Comparison of ENCODE assay signal across 20 cellular contexts in genomic region chr2:204850576-204850975, GRCh38.
DNase-seq lines count a peak whose midpoint lies in the region; ATAC-seq and TF ChIP-seq lines count a peak whose summit lies in the region.
"Had no signal": no experiment of that assay in that cellular context is flagged by ENCODE, and none has a peak within 500 bp of the region (broad histone marks: within the 10 kb centered on the region; RNA-seq: fewer than 3 reads in every experiment).

No MANE protein-coding gene starts in this region.

- no peak overlapping the region for H3K4me3 Mint-ChIP-seq in CD4-positive, alpha-beta memory T cell
- H3K4me3 Mint-ChIP-seq: B cell, CD14-positive monocyte, H9, HFFc6, T-helper 17 cell had no signal

- no peak overlapping the region for H4K8ac ChIP-seq in mesendoderm (ENCODE audit: low read depth, low read length)

- H3K27ac ChIP-seq in mesendoderm (ENCODE audit: low read depth, low read length), result no peak overlapping the region
- H3K27ac ChIP-seq in CD4-positive, alpha-beta memory T cell (ENCODE audit: low read depth, low read length), result no peak overlapping the region
- H3K27ac ChIP-seq: SK-N-MC had no signal

- H3K4me3 ChIP-seq in epithelial cell of esophagus (ENCODE audit: low read length), result no peak overlapping the region
- no peak overlapping the region for H3K4me3 ChIP-seq in mesendoderm (ENCODE audit: low read length)
- no peak overlapping the region for H3K4me3 ChIP-seq in CD4-positive, alpha-beta memory T cell (ENCODE audit: low read length in 2 of 2)
- H3K4me3 ChIP-seq: K562, SK-N-MC had no signal

- H3K4me1 ChIP-seq in mesendoderm (ENCODE audit: control insufficient read depth, low read depth, low read length), result no peaks in the 10 kb centered on the region
- H3K4me1 ChIP-seq in CD4-positive, alpha-beta memory T cell (ENCODE audit: insufficient read depth, low read length), result no peaks in the 10 kb centered on the region

- no peak overlapping the region for H3K4ac ChIP-seq in mesendoderm (ENCODE audit: low read depth, low read length)

- peaks cover 0 to 3% (median 0%) of the 10 kb centered on the region in 8 donors for H3K9me3 Mint-ChIP-seq in CD4-positive, alpha-beta memory T cell
- H3K9me3 Mint-ChIP-seq: H9, HFFc6 had no signal

- H3K9ac ChIP-seq in mesendoderm (ENCODE audit: low read length), result no peak overlapping the region

- H3K79me2 ChIP-seq in mesendoderm (ENCODE audit: control insufficient read depth, insufficient read depth, low read length), result no peaks in the 10 kb centered on the region

- H3K27me3 Mint-ChIP-seq in CD4-positive, alpha-beta memory T cell, result peaks cover 7 to 8% of the 10 kb centered on the region in 2 donors
- H3K27me3 Mint-ChIP-seq: B cell, T-helper 17 cell had no signal

- no peak overlapping the region for H3K18ac ChIP-seq in mesendoderm (ENCODE audit: low read length)

- ATAC-seq in HG03025 (IDR thresholded peaks at IDR 0.05; ENCODE audit: low FRiP score, unreplicated experiment), result no peak
- ATAC-seq: HepG2, K562, T-helper 17 cell had no signal

- TF ChIP-seq CTCF in epithelial cell of esophagus (IDR thresholded peaks at IDR 0.05; ENCODE audit: insufficient read depth, low read depth, low read length, missing control alignments), result no peak

- intact Hi-C loops in CD4-positive, alpha-beta memory T cell (cut with micrococcal nuclease), result no loop called here

- H3K9me3 ChIP-seq in CD4-positive, alpha-beta memory T cell (ENCODE audit: control insufficient read depth in 1 of 2, low read length in 2 of 2), result no peaks in the 10 kb centered on the region

- H3K36me3 ChIP-seq in mesendoderm (ENCODE audit: control insufficient read depth, insufficient read depth, low read length), result no peaks in the 10 kb centered on the region
- H3K36me3 ChIP-seq in CD4-positive, alpha-beta memory T cell (ENCODE audit: insufficient read depth, low read length), result no peaks in the 10 kb centered on the region

- H3K56ac ChIP-seq in mesendoderm (ENCODE audit: low read length), result no peak overlapping the region

- H3K4me1 Mint-ChIP-seq in CD4-positive, alpha-beta memory T cell, result no peaks in the 10 kb centered on the region
- H3K4me1 Mint-ChIP-seq: B cell, CD14-positive monocyte, T-helper 17 cell had no signal

- H3K23ac ChIP-seq in mesendoderm (ENCODE audit: low read length), result no peak overlapping the region

- no peaks in the 10 kb centered on the region for H3K79me1 ChIP-seq in mesendoderm (ENCODE audit: low read length)

- H4K5ac ChIP-seq in mesendoderm (ENCODE audit: low read length), result no peak overlapping the region

- H2AK5ac ChIP-seq in mesendoderm (ENCODE audit: low read length), result no peak overlapping the region

- H3K4me2 ChIP-seq in mesendoderm (ENCODE audit: low read length), result no peak overlapping the region

- H3K36me3 Mint-ChIP-seq in CD4-positive, alpha-beta memory T cell, result no peaks in the 10 kb centered on the region
- H3K36me3 Mint-ChIP-seq: CD14-positive monocyte had no signal

- POLR2A ChIA-PET in CD4-positive, alpha-beta memory T cell (lab: Charles Lee; ENCODE audit: partially characterized antibody), result no interaction called here

- CTCF ChIA-PET in CD4-positive, alpha-beta memory T cell (lab: Charles Lee; ENCODE audit: partially characterized antibody), result no interaction called here

- H3K27me3 ChIP-seq in mesendoderm (ENCODE audit: insufficient read depth, low read length, poor library complexity), result no peaks in the 10 kb centered on the region
- no peaks in the 10 kb centered on the region for H3K27me3 ChIP-seq in CD4-positive, alpha-beta memory T cell (ENCODE audit: insufficient read depth, low read length)

- DNase-seq in NCI-H1048 (lab: John Stamatoyannopoulos, UW) (peak; percentile 3), NCI-H748 (lab: John Stamatoyannopoulos, UW; ENCODE audit: unreplicated experiment) (peak; percentile 66), epithelial cell of esophagus (ENCODE audit: low read depth) (peak; percentile 39), mesendoderm (peak; percentile 4), H4 (ENCODE audit: low spot score) (no peak)
- DNase-seq in CD4-positive, alpha-beta memory T cell, result no peak
- DNase-seq: DND-41, H9, HFFc6, Kasumi-1, NCI-H1436 treated with DMSO at 0.1 percent for 48 hours, NCI-H1930, SIG-M5, T-helper 17 cell had no signal

- H2BK5ac ChIP-seq in mesendoderm (ENCODE audit: low read length), result no peak overlapping the region

- no CpG with 5 or more reads among the region's 4 CpGs for WGBS in mesendoderm (ENCODE audit: extremely low coverage, insufficient coverage, low lambda C conversion rate)

- no peak overlapping the region for H3K27ac Mint-ChIP-seq in CD4-positive, alpha-beta memory T cell
- H3K27ac Mint-ChIP-seq: B cell, CD14-positive monocyte, H9, HFFc6, T-helper 17 cell had no signal

- no peak overlapping the region for H2BK15ac ChIP-seq in mesendoderm (replicated peaks; ENCODE audit: low read depth)

- H2BK120ac ChIP-seq in mesendoderm (ENCODE audit: low read depth, low read length), result no peak overlapping the region

Comparison
In these comparisons a context has a peak if more than half of its experiments do, and no peak if none do; other contexts are left out.
1. DNase-seq: peak in NCI-H1048 (single experiment), NCI-H748 (single experiment), epithelial cell of esophagus (single experiment) and mesendoderm (single experiment); none in CD4-positive, alpha-beta memory T cell (0 of 5) and H4 (single experiment).